ENCODE assay signal across 10 cellular contexts in the genomic region with DNA sequence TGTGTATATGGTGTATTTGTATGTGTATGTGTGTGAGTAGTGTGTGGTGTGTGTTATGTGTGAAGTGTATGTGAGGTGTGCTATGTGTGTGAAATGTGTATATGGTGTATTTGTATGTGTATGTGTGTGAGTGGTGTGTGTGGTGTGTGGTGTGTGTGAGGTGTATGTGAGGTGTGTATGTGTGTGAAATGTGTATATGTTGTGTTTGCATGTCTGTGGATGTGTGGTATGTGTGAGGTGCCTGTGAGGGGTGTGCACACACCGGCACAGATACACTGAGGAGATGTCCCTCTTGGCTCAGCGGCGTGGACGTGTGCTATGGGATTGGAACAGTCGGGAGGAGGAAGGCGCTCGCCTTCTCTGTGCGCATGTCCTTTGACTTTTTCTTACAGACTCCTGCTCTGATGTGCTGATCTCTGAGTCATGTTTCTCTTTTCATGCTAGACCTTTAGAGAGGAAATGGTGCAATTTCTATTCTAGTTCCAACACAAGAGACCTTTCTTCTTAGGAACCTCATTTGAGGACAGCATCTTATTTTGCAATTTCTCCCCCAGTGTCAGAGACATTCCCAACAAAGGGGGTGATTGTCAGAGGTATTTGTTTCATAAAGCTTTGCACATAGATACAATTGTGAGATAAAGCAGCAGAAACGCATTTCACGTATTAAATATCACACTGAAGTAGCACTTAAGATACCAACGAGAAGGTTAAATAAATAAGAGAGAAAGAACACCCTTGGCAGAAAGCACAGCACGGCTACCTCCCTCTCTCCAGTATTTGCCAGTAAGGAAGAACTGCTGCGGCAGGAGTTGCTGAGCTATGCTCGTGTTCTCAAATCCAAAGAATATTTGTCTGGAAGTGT. TPM values are rescaled to one million over a fixed set of nuclear protein-coding genes. Genes with fewer than 3 reads are reported as not detected.
DNase-seq lines count a peak whose midpoint lies in the region; ATAC-seq and TF ChIP-seq lines count a peak whose summit lies in the region.
"Had no signal": no experiment of that assay in that cellular context is flagged by ENCODE, and none has a peak within 500 bp of the region (broad histone marks: within the 10 kb centered on the region; RNA-seq: fewer than 3 reads in every experiment).

No MANE protein-coding gene starts in this region.

- H3K27ac Mint-ChIP-seq in mesothelial cell of epicardium, result no peak overlapping the region
- H3K27ac Mint-ChIP-seq: activated B cell treated with CpG ODN at 0.5 μM for 24 hours, nephron had no signal

- H3K36me3 ChIP-seq in lung (ENCODE audit: control insufficient read depth in 2 of 2, insufficient read depth in 2 of 2, low read length in 2 of 2), result no peaks in the 10 kb centered on the region
- no peaks in the 10 kb centered on the region for H3K36me3 ChIP-seq in OCI-LY7 (ENCODE audit: insufficient read depth, low read length)

- no peaks in the 10 kb centered on the region for H3K79me2 ChIP-seq in OCI-LY7 (ENCODE audit: insufficient read depth, low read depth, low read length)

- intact Hi-C loops in OCI-LY7 (cut with micrococcal nuclease; ENCODE audit: unreplicated experiment), result no loop called here

- CTCF ChIA-PET in OCI-LY7 (lab: Charles Lee; ENCODE audit: unreplicated experiment), result no interaction called here

- in situ Hi-C loops in astrocyte of the spinal cord (cut with HindIII; ENCODE audit: low sequenced_read_pairs), result no loop called here

- POLR2A ChIA-PET in OCI-LY7 (lab: Charles Lee), result interaction anchor here (0.6 kb wide), 1 partner anchor 446 kb away, joined by 4 read pairs; no protein-coding TSS in a partner anchor

- H3K36me3 Mint-ChIP-seq in mesothelial cell of epicardium, result no peaks in the 10 kb centered on the region

- ATAC-seq in lung (ENCODE audit: insufficient read depth, low FRiP score), result peak; percentile 77

- WGBS in lung, 2 donors, result 29 to 32% methylated on average over 14 of the region's 14 CpGs

- H3K27me3 ChIP-seq in lung (ENCODE audit: control insufficient read depth, insufficient read depth), result no peaks in the 10 kb centered on the region

- no peaks in the 10 kb centered on the region for H4K20me1 ChIP-seq in OCI-LY7 (ENCODE audit: insufficient read depth, low read length)

- peaks cover 0 to 7% of the 10 kb centered on the region in 2 donors for H3K4me1 ChIP-seq in lung (ENCODE audit: control insufficient read depth in 2 of 2, insufficient read depth in 2 of 2, low read length in 2 of 2)
- no peaks in the 10 kb centered on the region for H3K4me1 ChIP-seq in OCI-LY7 (ENCODE audit: insufficient read depth, low read length, poor library complexity, severe bottlenecking)

- peaks cover 4% of the 10 kb centered on the region for H3K9me3 Mint-ChIP-seq in mesothelial cell of epicardium
- H3K9me3 Mint-ChIP-seq: activated B cell treated with CpG ODN at 0.5 μM for 24 hours, nephron had no signal

- no TSS peak for BruUV-seq in OCI-LY7 (replicated peaks; lab: Mats Ljungman, UMichigan)

- H3K9me3 ChIP-seq in lung (ENCODE audit: control insufficient read depth in 2 of 2, insufficient read depth in 1 of 2, low read length in 1 of 2) (peaks cover 0 to 5% of the 10 kb centered on the region in 2 donors), OCI-LY7 (ENCODE audit: low read length) (no peaks in the 10 kb centered on the region)

- no peak overlapping the region for H3K4me3 Mint-ChIP-seq in mesothelial cell of epicardium
- H3K4me3 Mint-ChIP-seq: activated B cell treated with CpG ODN at 0.5 μM for 24 hours, nephron had no signal

- no peaks in the 10 kb centered on the region for H3K27me3 Mint-ChIP-seq in mesothelial cell of epicardium (ENCODE audit: low read depth)

- H2AFZ ChIP-seq in OCI-LY7 (ENCODE audit: low read length), result no peak overlapping the region

- DNase-seq in NCI-H82 (lab: John Stamatoyannopoulos, UW), result peak; percentile 25
- no peak for DNase-seq in NCI-H82 treated with DMSO at 0.1 percent for 48 hours (lab: John Stamatoyannopoulos, UW; ENCODE audit: unreplicated experiment)
- peak; percentile 83 for DNase-seq in NCI-H2196 treated with DMSO at 0.1 percent for 48 hours (lab: John Stamatoyannopoulos, UW; ENCODE audit: unreplicated experiment)
- peak; percentile 92 for DNase-seq in astrocyte of the spinal cord (ENCODE audit: low read depth, low spot score)
- peak; percentile 65 for DNase-seq in lung (ENCODE audit: low spot score)
- no peak for DNase-seq in mesothelial cell of epicardium (ENCODE audit: low spot score in 2 of 2, unreplicated experiment in 2 of 2)
- no peak for DNase-seq in NCI-H1048 (lab: John Stamatoyannopoulos, UW)
- no peak for DNase-seq in OCI-LY7 (ENCODE audit: low spot score)
- DNase-seq: activated B cell treated with CpG ODN at 0.5 μM for 24 hours had no signal

- H3K4me2 ChIP-seq in OCI-LY7 (ENCODE audit: low read length), result no peak overlapping the region

- H3K4me1 Mint-ChIP-seq in mesothelial cell of epicardium, result no peaks in the 10 kb centered on the region
- H3K4me1 Mint-ChIP-seq: activated B cell treated with CpG ODN at 0.5 μM for 24 hours, nephron had no signal

- H3K9me2 ChIP-seq in OCI-LY7 (ENCODE audit: insufficient read depth, low read length), result no peaks in the 10 kb centered on the region

- peak overlapping the region; percentile 6 for H3K4me3 ChIP-seq in astrocyte of the spinal cord (ENCODE audit: low read depth, low read length)
- no peak overlapping the region for H3K4me3 ChIP-seq in lung
- no peak overlapping the region for H3K4me3 ChIP-seq in OCI-LY7 (ENCODE audit: low read depth, low read length, poor library complexity, severe bottlenecking)

- TF ChIP-seq CTCF in astrocyte of the spinal cord (IDR thresholded peaks at IDR 0.05; ENCODE audit: low read depth, low read length) (no peak), lung (IDR thresholded peaks at IDR 0.05; ENCODE audit: control extremely low read depth, extremely low read depth) (no peak), mesothelial cell of epicardium (IDR thresholded peaks at IDR 0.05; ENCODE audit: unreplicated experiment) (no peak), OCI-LY7 (conservative IDR thresholded peaks at IDR 0.05; ENCODE audit: low read length) (no peak)

- H3K27ac ChIP-seq in lung (ENCODE audit: low read depth in 1 of 2, low read length in 1 of 2) (peak overlapping the region; percentile 90 to 91), OCI-LY7 (ENCODE audit: low read depth, low read length, poor library complexity, severe bottlenecking) (no peak overlapping the region)

RNA-seq across cellular contexts. Expression of gene TNFRSF19, which starts 11.3 kb away (rescaled TPM):
- total RNA-seq in lung (10 to 100 TPM; 56.6 to 68.0 TPM), mesothelial cell of epicardium (38.3 to 43.5 TPM (median 40.3 TPM) in 3 replicates), OCI-LY7 (2022) (not detected in 2 replicates)
- polyA plus RNA-seq in lung, result 10 to 100 TPM in 1 of 2 donors, 1 to 10 TPM in 1; 9.5 to 12.8 TPM
- not detected in 2 replicates for total RNA-seq in OCI-LY7 (2014; rRNA removed; shearing (Covaris generic))
- total RNA-seq: activated B cell treated with CpG ODN at 0.5 μM for 24 hours had no signal

Comparison
In these comparisons a context has a peak if more than half of its experiments do, and no peak if none do; other contexts are left out.
1. DNase-seq: peak in NCI-H82 (single experiment), NCI-H2196 treated with DMSO at 0.1 percent for 48 hours (single experiment), astrocyte of the spinal cord (single experiment) and lung (single experiment); none in NCI-H82 treated with DMSO at 0.1 percent for 48 hours (single experiment), mesothelial cell of epicardium (0 of 2), NCI-H1048 (single experiment) and OCI-LY7 (single experiment).
2. RNA of gene TNFRSF19, which starts 11.3 kb away (total RNA-seq): 56.6 to 68.0 TPM in lung and 38.3 to 43.5 TPM in mesothelial cell of epicardium; not detected in OCI-LY7; every median in the first group is over 10 times any median in the second.